8 cellular contexts compared by ENCODE assay signal in genomic region chr11:61567286-61568061, GRCh38. TPM values are rescaled to one million over a fixed set of nuclear protein-coding genes. Genes with fewer than 3 reads are reported as not detected.
DNase-seq lines count a peak whose midpoint lies in the region; ATAC-seq and TF ChIP-seq lines count a peak whose summit lies in the region.

No MANE protein-coding gene starts in this region.

- no peaks in the 10 kb centered on the region for H3K9me3 Mint-ChIP-seq in activated naive CD8-positive, alpha-beta T cell treated with anti-CD3 and anti-CD28 coated beads for 36 hours
- no peaks in the 10 kb centered on the region for H3K9me3 Mint-ChIP-seq in progenitor cell of endocrine pancreas (ENCODE audit: low read depth)

- peaks cover 63% of the 10 kb centered on the region for H3K27me3 Mint-ChIP-seq in activated naive CD8-positive, alpha-beta T cell treated with anti-CD3 and anti-CD28 coated beads for 36 hours
- H3K27me3 Mint-ChIP-seq in progenitor cell of endocrine pancreas = peaks cover 65% of the 10 kb centered on the region

- in situ Hi-C loops in ACHN (cut with HindIII; ENCODE audit: low pct_ligation_motif_present, low pct_unique_long_range_greater_than_20kb, low sequenced_read_pairs) = no loop called here

- H3K4me3 Mint-ChIP-seq in activated naive CD8-positive, alpha-beta T cell treated with anti-CD3 and anti-CD28 coated beads for 36 hours = no peak overlapping the region
- H3K4me3 Mint-ChIP-seq in progenitor cell of endocrine pancreas (ENCODE audit: low read depth) = no peak overlapping the region

- POLR2A ChIA-PET in HEK293T (lab: Yijun Ruan, JAX) = interaction anchor here (1.5 kb wide), 1 partner anchor 206 kb away, joined by 5 read pairs; the partner anchor contains the start of genes CYB561A3 and TMEM138

- no peaks in the 10 kb centered on the region for H3K36me3 Mint-ChIP-seq in activated naive CD8-positive, alpha-beta T cell treated with anti-CD3 and anti-CD28 coated beads for 36 hours
- H3K36me3 Mint-ChIP-seq in progenitor cell of endocrine pancreas (ENCODE audit: insufficient read depth) = no peaks in the 10 kb centered on the region

- no peak for ATAC-seq in HG03135 (IDR thresholded peaks at IDR 0.05; ENCODE audit: unreplicated experiment)

- peak; percentile 97 for TF ChIP-seq CTCF in progenitor cell of endocrine pancreas (IDR thresholded peaks at IDR 0.05; ENCODE audit: unreplicated experiment)

- H3K4me1 Mint-ChIP-seq in activated naive CD8-positive, alpha-beta T cell treated with anti-CD3 and anti-CD28 coated beads for 36 hours = no peaks in the 10 kb centered on the region
- peaks cover 3% of the 10 kb centered on the region for H3K4me1 Mint-ChIP-seq in progenitor cell of endocrine pancreas (ENCODE audit: low read depth)

- CTCF ChIA-PET in HEK293T (lab: Yijun Ruan, JAX) = interaction anchor here (0.6 to 1.9 kb wide), 8 partner anchors 10 to 86 kb away, joined by 3 to 7 read pairs (median 3); no protein-coding TSS in a partner anchor

- no peak overlapping the region for H3K27ac Mint-ChIP-seq in activated naive CD8-positive, alpha-beta T cell treated with anti-CD3 and anti-CD28 coated beads for 36 hours
- no peak overlapping the region for H3K27ac Mint-ChIP-seq in progenitor cell of endocrine pancreas

- intact Hi-C loops in cardiac septum (cut with DNase I) = no loop called here

- DNase-seq in ACHN (peak; percentile 80), HEK293T (ENCODE audit: extremely low spot score) (peak; percentile 94), SKM-1 (lab: John Stamatoyannopoulos, UW; ENCODE audit: unreplicated experiment) (peak; percentile 32), cardiac septum (ENCODE audit: low spot score) (peak; percentile 87), progenitor cell of endocrine pancreas (ENCODE audit: low spot score, unreplicated experiment) (peak; percentile 90), DMS79 treated with DMSO at 0.1 percent for 48 hours (lab: John Stamatoyannopoulos, UW) (no peak)
- peak; percentile 80 for DNase-seq in activated naive CD8-positive, alpha-beta T cell treated with anti-CD3 and anti-CD28 coated beads for 36 hours

TF ChIP-seq in HEK293T, 16 proteins besides CTCF, POLR2A, EP300 and RAD21:
- no peak for TF ChIP-seq CTBP1 (IDR thresholded peaks at IDR 0.05; ENCODE audit: borderline replicate concordance)
- no peak for TF ChIP-seq TARDBP (IDR thresholded peaks at IDR 0.05)
- TF ChIP-seq ARNT (IDR thresholded peaks at IDR 0.05) = no peak
- TF ChIP-seq LEF1 (IDR thresholded peaks at IDR 0.05; ENCODE audit: borderline replicate concordance) = no peak
- no peak for TF ChIP-seq SP1 (IDR thresholded peaks at IDR 0.05)
- no peak for TF ChIP-seq BHLHE40 (IDR thresholded peaks at IDR 0.05; ENCODE audit: borderline replicate concordance)
- TF ChIP-seq L3MBTL2 (conservative IDR thresholded peaks at IDR 0.05) = no peak
- no peak for TF ChIP-seq HDGF (IDR thresholded peaks at IDR 0.05; ENCODE audit: borderline replicate concordance)
- TF ChIP-seq ELF4 (IDR thresholded peaks at IDR 0.05) = no peak
- no peak for TF ChIP-seq FOXK2 (IDR thresholded peaks at IDR 0.05)
- TF ChIP-seq PKNOX1 (IDR thresholded peaks at IDR 0.05) = no peak
- TF ChIP-seq FOXM1 (IDR thresholded peaks at IDR 0.05; ENCODE audit: borderline replicate concordance) = no peak
- no peak for TF ChIP-seq SUZ12 (IDR thresholded peaks at IDR 0.05)
- TF ChIP-seq FOXA1 (IDR thresholded peaks at IDR 0.05) = no peak

RNA-seq across cellular contexts. Expression of gene SYT7, which starts 13.4 kb away (rescaled TPM):
- not detected for total RNA-seq in activated naive CD8-positive, alpha-beta T cell treated with anti-CD3 and anti-CD28 coated beads for 36 hours
- total RNA-seq in cardiac septum = 9.3 TPM
- 10.3 and 11.7 TPM in 2 replicates for total RNA-seq in progenitor cell of endocrine pancreas

RNA-seq across cellular contexts. Expression of gene LRRC10B, which starts 58.9 kb away (rescaled TPM):
- total RNA-seq in activated naive CD8-positive, alpha-beta T cell treated with anti-CD3 and anti-CD28 coated beads for 36 hours = not detected
- total RNA-seq in cardiac septum = 0.65 TPM
- total RNA-seq in progenitor cell of endocrine pancreas = 1.2 and 2.0 TPM in 2 replicates
